25 cellular contexts compared by ENCODE assay signal in genomic region chr22:20280866-20281265, GRCh38.
"Had no signal": no experiment of that assay in that cellular context is flagged by ENCODE, and none has a peak within 500 bp of the region (broad histone marks: within the 10 kb centered on the region; RNA-seq: fewer than 3 reads in every experiment).

No MANE protein-coding gene starts in this region.

- H3K9me3 ChIP-seq: MG63 had no signal

- H3K27ac ChIP-seq: KMS-11 had no signal

- H3K4me3 ChIP-seq: MG63 had no signal

- H3K36me3 ChIP-seq: MG63 had no signal

- H3K27me3 ChIP-seq: MG63 had no signal

- H3K9ac ChIP-seq: KMS-11 had no signal

- DNase-seq: Karpas-422, Kasumi-1, KG1, MG63, MM.1S, NCI-H1048, NCI-H1105, NCI-H1105 treated with DMSO at 0.1 percent for 48 hours, NCI-H1417 treated with DMSO at 0.1 percent for 48 hours, NCI-H1436 treated with DMSO at 0.1 percent for 48 hours, NCI-H1694, NCI-H1694 treated with DMSO at 0.1 percent for 48 hours, NCI-H187, NCI-H187 treated with DMSO at 0.1 percent for 48 hours, NCI-H1930, NCI-H2029 treated with DMSO at 0.1 percent for 48 hours, NCI-H2081, NCI-H2081 treated with DMSO at 0.1 percent for 48 hours, NCI-H2171, NCI-H2171 treated with DMSO at 0.1 percent for 48 hours, NCI-H226, NCI-H446, NCI-H446 treated with DMSO at 0.1 percent for 48 hours, NCI-H510A had no signal

- H3K4me2 ChIP-seq: KMS-11 had no signal
